Comparison of ENCODE assay signal across 19 cellular contexts in the genomic region with DNA sequence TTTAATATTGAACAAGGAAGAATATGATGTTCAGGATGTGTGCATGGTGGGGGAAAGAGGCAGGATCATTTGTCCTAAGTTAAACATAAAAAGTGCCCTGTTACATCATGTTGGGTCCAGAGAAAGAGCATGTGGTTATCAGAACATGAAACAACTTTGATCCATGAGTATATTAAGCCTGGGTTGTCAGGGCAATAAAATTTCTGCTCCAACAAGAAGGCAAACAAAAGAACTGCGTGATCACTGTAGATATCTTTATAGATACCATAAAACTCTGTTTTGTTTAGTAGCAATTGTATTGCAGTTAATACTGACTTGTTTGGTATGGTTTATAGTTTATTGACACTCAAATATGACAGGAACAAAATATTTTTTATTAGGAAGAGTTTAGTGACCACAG. TPM values are rescaled to one million over a fixed set of nuclear protein-coding genes. Genes with fewer than 3 reads are reported as not detected.
DNase-seq lines count a peak whose midpoint lies in the region; FAIRE-seq and TF ChIP-seq lines count a peak whose summit lies in the region.
"Had no signal": no experiment of that assay in that cellular context is flagged by ENCODE, and none has a peak within 500 bp of the region (broad histone marks: within the 10 kb centered on the region; RNA-seq: fewer than 3 reads in every experiment).

No MANE protein-coding gene starts in this region.

- H4K20me1 ChIP-seq in SK-N-SH (ENCODE audit: insufficient read depth), result no peaks in the 10 kb centered on the region
- H4K20me1 ChIP-seq: BLaER1 treated with 17β-estradiol and CSF1 and Interleukin-3, amounts not matched to agents 10 nM and 100 nM had no signal

- DNase-seq in NCI-H510A treated with DMSO at 0.1 percent for 48 hours (lab: John Stamatoyannopoulos, UW) (peak; percentile 15), NCI-H510A (lab: John Stamatoyannopoulos, UW) (no peak), LoVo (ENCODE audit: low spot score) (peak; percentile 48), colonic mucosa (peak; percentile 20), small intestine (peak; percentile 84), SK-N-SH (no peak), D721Med (ENCODE audit: insufficient read length, low spot score) (no peak)
- no peak for DNase-seq in stimulated activated naive CD4-positive, alpha-beta T cell treated with Interleukin-2 at 50 U/mL for 16 hours (lab: John Stamatoyannopoulos, UW)
- DNase-seq: 8988T; Calu3; CD4-positive, alpha-beta T cell; DND-41; GDM1 had no signal

- TF ChIP-seq CTCF in colonic mucosa (IDR thresholded peaks at IDR 0.05), result no peak
- no peak for TF ChIP-seq CTCF in SK-N-SH (IDR thresholded peaks at IDR 0.05)
- TF ChIP-seq CTCF in D721Med (IDR thresholded peaks at IDR 0.05; ENCODE audit: insufficient read depth, missing control alignments), result no peak

- no peak overlapping the region for H2AFZ ChIP-seq in SK-N-SH (ENCODE audit: low read depth)

- no peaks in the 10 kb centered on the region for H3K36me3 ChIP-seq in colonic mucosa
- H3K36me3 ChIP-seq in small intestine (ENCODE audit: control insufficient read depth in 2 of 2, insufficient read depth in 2 of 2, low read length in 2 of 2), result no peaks in the 10 kb centered on the region
- H3K36me3 ChIP-seq in SK-N-SH (replicated peaks in 1 of 2; ENCODE audit: control insufficient read depth in 1 of 2, insufficient read depth in 2 of 2, low read length in 1 of 2), result no peaks in the 10 kb centered on the region
- H3K36me3 ChIP-seq: BLaER1 treated with 17β-estradiol and CSF1 and Interleukin-3, amounts not matched to agents 10 nM and 100 nM; HAP-1 had no signal

- H3K4me1 ChIP-seq in colonic mucosa, result no peaks in the 10 kb centered on the region
- peaks cover 0 to 6% of the 10 kb centered on the region in 2 donors for H3K4me1 ChIP-seq in small intestine (ENCODE audit: control insufficient read depth in 2 of 2, insufficient read depth in 1 of 2, low read depth in 1 of 2, low read length in 1 of 2)
- no peaks in the 10 kb centered on the region for H3K4me1 ChIP-seq in SK-N-SH (ENCODE audit: control insufficient read depth in 1 of 2, insufficient read depth in 2 of 2, low read depth in 1 of 2, low read length in 1 of 2)
- H3K4me1 ChIP-seq: HAP-1 had no signal

- H3K27ac ChIP-seq in colonic mucosa (no peak overlapping the region), small intestine (ENCODE audit: low read depth in 1 of 2, low read length in 1 of 2) (no peak overlapping the region), SK-N-SH (ENCODE audit: low read depth in 2 of 2, low read length in 1 of 2) (no peak overlapping the region)
- H3K27ac ChIP-seq: BLaER1 treated with 17β-estradiol and CSF1 and Interleukin-3, amounts not matched to agents 10 nM and 100 nM; HL-60 had no signal

- CTCF ChIA-PET in SK-N-SH (lab: Yijun Ruan, JAX), result no interaction called here

- no peaks in the 10 kb centered on the region for H3F3A ChIP-seq in SK-N-SH (replicated peaks; ENCODE audit: insufficient read depth)

- intact Hi-C loops in colonic mucosa (cut with DNase I), result no loop called here

- no peaks in the 10 kb centered on the region for H3K79me2 ChIP-seq in SK-N-SH (ENCODE audit: insufficient read depth)

- H3K4me2 ChIP-seq in SK-N-SH, result no peak overlapping the region

- H3K9ac ChIP-seq in colonic mucosa (ENCODE audit: low read depth in 2 of 2, low read length in 2 of 2) (no peak overlapping the region), SK-N-SH (no peak overlapping the region)
- H3K9ac ChIP-seq: BLaER1 treated with 17β-estradiol and CSF1 and Interleukin-3, amounts not matched to agents 10 nM and 100 nM had no signal

- no peaks in the 10 kb centered on the region for H3K27me3 ChIP-seq in colonic mucosa
- H3K27me3 ChIP-seq in small intestine (ENCODE audit: control insufficient read depth in 2 of 2, insufficient read depth in 2 of 2, low read length in 2 of 2), result no peaks in the 10 kb centered on the region
- peaks cover 45% of the 10 kb centered on the region for H3K27me3 ChIP-seq in SK-N-SH (ENCODE audit: insufficient read depth)
- H3K27me3 ChIP-seq: BLaER1 treated with 17β-estradiol and CSF1 and Interleukin-3, amounts not matched to agents 10 nM and 100 nM had no signal

- no peak for FAIRE-seq in small intestine (lab: Jason Lieb, UNC)
- FAIRE-seq in D721Med (lab: Jason Lieb, UNC), result no peak
- FAIRE-seq: GM12892, GM19239, H1 had no signal

- H3K9me3 ChIP-seq in colonic mucosa, result no peaks in the 10 kb centered on the region
- no peaks in the 10 kb centered on the region for H3K9me3 ChIP-seq in small intestine (ENCODE audit: control insufficient read depth, low read depth)
- H3K9me3 ChIP-seq in SK-N-SH, result no peaks in the 10 kb centered on the region
- H3K9me3 ChIP-seq: BLaER1 treated with 17β-estradiol and CSF1 and Interleukin-3, amounts not matched to agents 10 nM and 100 nM; HAP-1 had no signal

- no peak for TF ChIP-seq RAD21 in SK-N-SH (IDR thresholded peaks at IDR 0.05; ENCODE audit: low read length)

- WGBS in small intestine, 3 donors, result 13 to 74% (median 32%) methylated on average over 1 of the region's 1 CpG
- 7% methylated on average over 1 of the region's 1 CpG for WGBS in SK-N-SH (ENCODE audit: low lambda C conversion rate)

- POLR2A ChIA-PET in SK-N-SH (lab: Yijun Ruan, JAX), result no interaction called here

- H3K4me3 ChIP-seq in colonic mucosa (no peak overlapping the region), small intestine (ENCODE audit: low read depth in 1 of 2, low read length in 2 of 2) (no peak overlapping the region), SK-N-SH (ENCODE audit: low read depth in 2 of 2, low read length in 1 of 2) (no peak overlapping the region)
- H3K4me3 ChIP-seq: BLaER1 treated with 17β-estradiol and CSF1 and Interleukin-3, amounts not matched to agents 10 nM and 100 nM; HAP-1 had no signal

- H3K9me2 ChIP-seq in SK-N-SH, result no peaks in the 10 kb centered on the region

- TF ChIP-seq EP300 in SK-N-SH (IDR thresholded peaks at IDR 0.05; ENCODE audit: borderline replicate concordance in 1 of 2, low read depth in 1 of 2, low read length in 1 of 2), result no peak

TF ChIP-seq in SK-N-SH, 30 proteins besides CTCF, POLR2A, EP300 and RAD21:
- TF ChIP-seq, protein P1, sequence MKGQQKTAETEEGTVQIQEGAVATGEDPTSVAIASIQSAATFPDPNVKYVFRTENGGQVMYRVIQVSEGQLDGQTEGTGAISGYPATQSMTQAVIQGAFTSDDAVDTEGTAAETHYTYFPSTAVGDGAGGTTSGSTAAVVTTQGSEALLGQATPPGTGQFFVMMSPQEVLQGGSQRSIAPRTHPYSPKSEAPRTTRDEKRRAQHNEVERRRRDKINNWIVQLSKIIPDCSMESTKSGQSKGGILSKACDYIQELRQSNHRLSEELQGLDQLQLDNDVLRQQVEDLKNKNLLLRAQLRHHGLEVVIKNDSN (IDR thresholded peaks at IDR 0.05; ENCODE audit: borderline replicate concordance, low read depth), result no peak
- TF ChIP-seq SMC3 (IDR thresholded peaks at IDR 0.05; ENCODE audit: low read depth, low read length) (no peak), FOSL2 (IDR thresholded peaks at IDR 0.05; ENCODE audit: borderline replicate concordance, low read depth) (no peak), TCF12 (IDR thresholded peaks at IDR 0.05) (no peak), JUND (IDR thresholded peaks at IDR 0.05) (no peak), RCOR1 (IDR thresholded peaks at IDR 0.05; ENCODE audit: low read length) (no peak)

RNA-seq across cellular contexts. Expression of gene PCA3, which starts 35.2 kb away (rescaled TPM):
- total RNA-seq in colonic mucosa, result not detected
- polyA plus RNA-seq in small intestine, result under 1 TPM in 1 of 3 donors, not detected in 2; 0.28 TPM
- 0.21 TPM in 2 replicates for polyA plus RNA-seq in SK-N-SH (2012; rRNA removed)
- polyA plus RNA-seq in SK-N-SH (2012; cell fraction: cytosol; rRNA removed), result 0.18 and 0.22 TPM in 2 replicates
- polyA plus RNA-seq in SK-N-SH (2012; cell fraction: nucleus; rRNA removed), result 0.31 and 0.32 TPM in 2 replicates
- total RNA-seq: Calu3; CD4-positive, alpha-beta T cell; H1 had no signal
- polyA plus RNA-seq: H1 had no signal

Comparison
In these comparisons a context has a peak if more than half of its experiments do, and no peak if none do; other contexts are left out.
1. DNase-seq: peak in NCI-H510A treated with DMSO at 0.1 percent for 48 hours (single experiment), LoVo (single experiment), colonic mucosa (single experiment) and small intestine (single experiment); none in NCI-H510A (single experiment), SK-N-SH (single experiment), stimulated activated naive CD4-positive, alpha-beta T cell treated with Interleukin-2 at 50 U/mL for 16 hours (single experiment) and D721Med (single experiment).